In the genomic region with DNA sequence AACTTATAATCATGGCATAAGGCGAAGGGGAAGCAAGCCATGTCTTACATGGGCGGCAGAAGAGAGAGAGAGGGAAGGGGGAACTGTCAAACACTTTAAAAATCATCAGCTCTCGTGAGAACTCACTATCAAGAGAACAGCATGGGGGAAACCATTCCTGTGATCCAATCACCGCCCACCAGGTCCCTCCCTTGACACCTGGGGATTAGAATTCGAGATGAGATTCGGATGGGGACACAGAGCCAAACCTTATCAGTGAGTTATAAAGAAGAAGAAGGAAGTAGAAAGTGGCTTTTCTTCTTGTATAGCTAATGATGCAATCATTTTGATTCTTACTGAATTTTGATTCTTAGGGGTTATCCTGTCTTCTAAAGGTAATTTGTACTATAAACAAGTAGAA, we compare ENCODE assay signal across 11 cellular contexts. TPM values are rescaled to one million over a fixed set of nuclear protein-coding genes. Genes with fewer than 3 reads are reported as not detected.
A peak's percentile ranks its signal among the peaks of the same experiment; 100 is the strongest.
DNase-seq lines count a peak whose midpoint lies in the region; ATAC-seq lines count a peak whose summit lies in the region.
"Had no signal": no experiment of that assay in that cellular context is flagged by ENCODE, and none has a peak within 500 bp of the region (broad histone marks: within the 10 kb centered on the region; RNA-seq: fewer than 3 reads in every experiment).

No MANE protein-coding gene starts in this region.

- peaks cover 57% of the 10 kb centered on the region for H3K36me3 Mint-ChIP-seq in activated CD4-positive, alpha-beta memory T cell treated with anti-CD3 and anti-CD28 coated beads for 36 hours

- H3K56ac ChIP-seq in mesendoderm (ENCODE audit: low read length) = no peak overlapping the region

- H3K27me3 ChIP-seq in mesendoderm (ENCODE audit: insufficient read depth, low read length, poor library complexity) = no peaks in the 10 kb centered on the region
- H3K27me3 ChIP-seq: brain microvascular endothelial cell had no signal

- intact Hi-C loops in activated CD4-positive, alpha-beta memory T cell treated with anti-CD3 and anti-CD28 coated beads for 36 hours (cut with micrococcal nuclease) = no loop called here

- H3K79me2 ChIP-seq in mesendoderm (ENCODE audit: control insufficient read depth, insufficient read depth, low read length) = no peaks in the 10 kb centered on the region

- no peak overlapping the region for H3K4ac ChIP-seq in mesendoderm (ENCODE audit: low read depth, low read length)

- peak; percentile 37 for DNase-seq in NOMO-1 treated with DMSO at 0.1 percent for 48 hours (lab: John Stamatoyannopoulos, UW; ENCODE audit: unreplicated experiment)
- DNase-seq in NOMO-1 treated with dmso at 0.1 percent for 144 hours (lab: John Stamatoyannopoulos, UW; ENCODE audit: unreplicated experiment) = no peak
- DNase-seq in KBM-7 = peak; percentile 64
- DNase-seq in activated CD4-positive, alpha-beta memory T cell treated with anti-CD3 and anti-CD28 coated beads for 36 hours = no peak
- peak; percentile 85 for DNase-seq in mesendoderm
- no peak for DNase-seq in islet precursor cell
- no peak for DNase-seq in globus pallidus (ENCODE audit: low spot score)
- DNase-seq: brain microvascular endothelial cell, DND-41 had no signal

- H4K5ac ChIP-seq in mesendoderm (ENCODE audit: low read length) = no peak overlapping the region

- no peak overlapping the region for H3K9ac ChIP-seq in mesendoderm (ENCODE audit: low read length)

- no CpG with 5 or more reads among the region's 6 CpGs for WGBS in mesendoderm (ENCODE audit: extremely low coverage, insufficient coverage, low lambda C conversion rate)

- H2AK5ac ChIP-seq in mesendoderm (ENCODE audit: low read length) = no peak overlapping the region

- H2BK5ac ChIP-seq in mesendoderm (ENCODE audit: low read length) = no peak overlapping the region

- ATAC-seq in GM21576 (IDR thresholded peaks at IDR 0.05; ENCODE audit: unreplicated experiment) = no peak

- H3K18ac ChIP-seq in mesendoderm (ENCODE audit: low read length) = no peak overlapping the region

- H3K4me1 ChIP-seq in mesendoderm (ENCODE audit: control insufficient read depth, low read depth, low read length) = no peaks in the 10 kb centered on the region

- H3K4me1 Mint-ChIP-seq in activated CD4-positive, alpha-beta memory T cell treated with anti-CD3 and anti-CD28 coated beads for 36 hours (ENCODE audit: low read depth) = peaks cover 25% of the 10 kb centered on the region

- H3K79me1 ChIP-seq in mesendoderm (ENCODE audit: low read length) = no peaks in the 10 kb centered on the region

- H3K36me3 ChIP-seq in mesendoderm (ENCODE audit: control insufficient read depth, insufficient read depth, low read length) = no peaks in the 10 kb centered on the region

- no peak overlapping the region for H2BK15ac ChIP-seq in mesendoderm (replicated peaks; ENCODE audit: low read depth)

- H3K27me3 Mint-ChIP-seq in activated CD4-positive, alpha-beta memory T cell treated with anti-CD3 and anti-CD28 coated beads for 36 hours = no peaks in the 10 kb centered on the region

- H3K23ac ChIP-seq in mesendoderm (ENCODE audit: low read length) = no peak overlapping the region

- H3K27ac Mint-ChIP-seq in activated CD4-positive, alpha-beta memory T cell treated with anti-CD3 and anti-CD28 coated beads for 36 hours = peak overlapping the region; percentile 89

- no peak overlapping the region for H3K4me3 ChIP-seq in mesendoderm (ENCODE audit: low read length)
- H3K4me3 ChIP-seq: thoracic aorta had no signal

- CTCF ChIA-PET in activated CD4-positive, alpha-beta memory T cell treated with anti-CD3 and anti-CD28 coated beads for 36 hours (lab: Charles Lee) = no interaction called here

- H3K27ac ChIP-seq in mesendoderm (ENCODE audit: low read depth, low read length) = no peak overlapping the region
- H3K27ac ChIP-seq: brain microvascular endothelial cell, thoracic aorta had no signal

- no peak overlapping the region for H3K4me2 ChIP-seq in mesendoderm (ENCODE audit: low read length)

- POLR2A ChIA-PET in activated CD4-positive, alpha-beta memory T cell treated with anti-CD3 and anti-CD28 coated beads for 36 hours (lab: Charles Lee) = no interaction called here

- H3K4me3 Mint-ChIP-seq in activated CD4-positive, alpha-beta memory T cell treated with anti-CD3 and anti-CD28 coated beads for 36 hours = no peak overlapping the region

- in situ Hi-C loops in KBM-7 (cut with MboI; ENCODE audit: low pct_unique_long_range_greater_than_20kb, low sequenced_read_pairs) = no loop called here

- H4K8ac ChIP-seq in mesendoderm (ENCODE audit: low read depth, low read length) = no peak overlapping the region

- H2BK120ac ChIP-seq in mesendoderm (ENCODE audit: low read depth, low read length) = no peak overlapping the region

- no peaks in the 10 kb centered on the region for H3K9me3 Mint-ChIP-seq in activated CD4-positive, alpha-beta memory T cell treated with anti-CD3 and anti-CD28 coated beads for 36 hours

RNA-seq across cellular contexts. Expression of gene SMCHD1, which starts 51.4 kb away (rescaled TPM):
- total RNA-seq in activated CD4-positive, alpha-beta memory T cell treated with anti-CD3 and anti-CD28 coated beads for 36 hours = 10 to 100 TPM; 86.0 to 94.5 TPM
- polyA plus RNA-seq in mesendoderm (2013, experiment 1 of 2) = 20.5 TPM
- 19.1 TPM for polyA plus RNA-seq in mesendoderm (2013, experiment 2 of 2)

Comparison
In these comparisons a context has a peak if more than half of its experiments do, and no peak if none do; other contexts are left out.
1. DNase-seq: peak in NOMO-1 treated with DMSO at 0.1 percent for 48 hours (single experiment), KBM-7 (single experiment) and mesendoderm (single experiment); none in NOMO-1 treated with dmso at 0.1 percent for 144 hours (single experiment), activated CD4-positive, alpha-beta memory T cell treated with anti-CD3 and anti-CD28 coated beads for 36 hours (single experiment), islet precursor cell (single experiment) and globus pallidus (single experiment).